Comparison of ENCODE assay signal across 8 cellular contexts in the genomic region with DNA sequence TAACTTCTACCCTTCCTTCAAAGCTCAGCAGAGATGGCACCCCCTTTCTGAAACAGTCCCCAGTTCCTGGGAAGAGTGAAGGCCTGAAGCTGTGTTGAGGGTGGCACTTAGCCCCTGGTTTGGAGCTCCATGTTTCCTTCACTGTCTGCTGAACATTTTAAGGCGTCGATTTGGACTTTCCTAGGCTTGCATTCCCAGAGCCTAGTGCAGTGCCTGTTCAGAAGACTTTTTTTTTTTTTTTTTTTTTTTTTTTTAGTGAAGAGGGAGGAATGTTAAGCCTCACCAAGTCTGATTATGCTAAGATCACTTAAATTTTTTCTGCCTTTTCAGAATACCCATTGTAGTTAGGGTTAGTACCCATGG.
DNase-seq lines count a peak whose midpoint lies in the region; ATAC-seq and TF ChIP-seq lines count a peak whose summit lies in the region.
"Had no signal": no experiment of that assay in that cellular context is flagged by ENCODE, and none has a peak within 500 bp of the region (broad histone marks: within the 10 kb centered on the region; RNA-seq: fewer than 3 reads in every experiment).

No MANE protein-coding gene starts in this region.

- H3K79me2 ChIP-seq in Karpas-422 (ENCODE audit: low read length) (no peaks in the 10 kb centered on the region), neural progenitor cell (ENCODE audit: low read depth) (no peaks in the 10 kb centered on the region)

- H3K36me3 Mint-ChIP-seq in activated naive CD8-positive, alpha-beta T cell treated with anti-CD3 and anti-CD28 coated beads, Interleukin-2, amount 50 U/mL, for 24 hours (ENCODE audit: low read depth): no peaks in the 10 kb centered on the region
- peaks cover 3% of the 10 kb centered on the region for H3K36me3 Mint-ChIP-seq in neural progenitor cell

- in situ Hi-C loops in Caki2 (cut with HindIII; ENCODE audit: low pct_unique_long_range_greater_than_20kb, low sequenced_read_pairs): no loop called here

- no peak for TF ChIP-seq POLR2A in upper lobe of left lung (IDR thresholded peaks at IDR 0.05)

- H3K4me2 ChIP-seq in Karpas-422 (ENCODE audit: low read depth, low read length, poor library complexity, severe bottlenecking) (peak overlapping the region; percentile 60), neural progenitor cell (no peak overlapping the region)

- H3F3A ChIP-seq in neural progenitor cell (ENCODE audit: low read depth): no peaks in the 10 kb centered on the region

- WGBS in upper lobe of left lung, 2 donors: 95 to 98% methylated on average over 2 of the region's 2 CpGs

- H3K4me3 ChIP-seq in Karpas-422 (ENCODE audit: low read length) (no peak overlapping the region), neural progenitor cell (no peak overlapping the region), upper lobe of left lung (no peak overlapping the region)

- no peaks in the 10 kb centered on the region for H3K9me2 ChIP-seq in Karpas-422 (replicated peaks; ENCODE audit: insufficient read depth, low read length)

- DNase-seq in Caki2 (ENCODE audit: low read depth): peak; percentile 62
- DNase-seq in Karpas-422: no peak
- no peak for DNase-seq in activated naive CD8-positive, alpha-beta T cell treated with anti-CD3 and anti-CD28 coated beads, Interleukin-2, amount 50 U/mL, for 24 hours
- DNase-seq in neural progenitor cell (ENCODE audit: low spot score): no peak
- no peak for DNase-seq in upper lobe of left lung
- DNase-seq in NCI-H345 (lab: John Stamatoyannopoulos, UW): no peak
- DNase-seq: NCI-H187 had no signal

- H3K27me3 ChIP-seq in Karpas-422 (ENCODE audit: low read length) (no peaks in the 10 kb centered on the region), neural progenitor cell (no peaks in the 10 kb centered on the region), upper lobe of left lung (no peaks in the 10 kb centered on the region)

- H3K9me3 ChIP-seq in Karpas-422 (ENCODE audit: low read length): no peaks in the 10 kb centered on the region
- H3K9me3 ChIP-seq in neural progenitor cell (ENCODE audit: low read depth): no peaks in the 10 kb centered on the region
- no peaks in the 10 kb centered on the region for H3K9me3 ChIP-seq in upper lobe of left lung

- no peak for TF ChIP-seq EP300 in upper lobe of left lung (IDR thresholded peaks at IDR 0.05)

- H3K4me3 Mint-ChIP-seq in activated naive CD8-positive, alpha-beta T cell treated with anti-CD3 and anti-CD28 coated beads, Interleukin-2, amount 50 U/mL, for 24 hours: peak overlapping the region; percentile 40
- no peak overlapping the region for H3K4me3 Mint-ChIP-seq in neural progenitor cell

- no peak overlapping the region for H2AFZ ChIP-seq in Karpas-422 (ENCODE audit: low read length)
- H2AFZ ChIP-seq in neural progenitor cell (replicated peaks): no peak overlapping the region

- H3K9me3 Mint-ChIP-seq in activated naive CD8-positive, alpha-beta T cell treated with anti-CD3 and anti-CD28 coated beads, Interleukin-2, amount 50 U/mL, for 24 hours: peaks cover 4% of the 10 kb centered on the region
- peaks cover 3% of the 10 kb centered on the region for H3K9me3 Mint-ChIP-seq in neural progenitor cell

- no peak for ATAC-seq in activated naive CD8-positive, alpha-beta T cell treated with anti-CD3 and anti-CD28 coated beads, Interleukin-2, amount 50 U/mL, for 24 hours
- ATAC-seq in upper lobe of left lung (ENCODE audit: low FRiP score in 2 of 2): no peak
- no peak for ATAC-seq in GM21528 (IDR thresholded peaks at IDR 0.05; ENCODE audit: low FRiP score, unreplicated experiment)

- peaks cover 19% of the 10 kb centered on the region for H3K4me1 ChIP-seq in Karpas-422 (ENCODE audit: low read length)
- H3K4me1 ChIP-seq in neural progenitor cell: no peaks in the 10 kb centered on the region
- H3K4me1 ChIP-seq in upper lobe of left lung: peaks cover 13 to 28% (median 24%) of the 10 kb centered on the region in 4 donors

- peaks cover 57% of the 10 kb centered on the region for H3K4me1 Mint-ChIP-seq in activated naive CD8-positive, alpha-beta T cell treated with anti-CD3 and anti-CD28 coated beads, Interleukin-2, amount 50 U/mL, for 24 hours
- peaks cover 23% of the 10 kb centered on the region for H3K4me1 Mint-ChIP-seq in neural progenitor cell

- no peak overlapping the region for H3K9ac ChIP-seq in Karpas-422 (ENCODE audit: low read length)
- no peak overlapping the region for H3K9ac ChIP-seq in neural progenitor cell

- H3K27ac Mint-ChIP-seq in activated naive CD8-positive, alpha-beta T cell treated with anti-CD3 and anti-CD28 coated beads, Interleukin-2, amount 50 U/mL, for 24 hours: peak overlapping the region; percentile 71
- peak overlapping the region; percentile 74 for H3K27ac Mint-ChIP-seq in neural progenitor cell

- no peak for TF ChIP-seq CTCF in neural progenitor cell (IDR thresholded peaks at IDR 0.05)
- TF ChIP-seq CTCF in upper lobe of left lung (IDR thresholded peaks at IDR 0.05): no peak

- no peaks in the 10 kb centered on the region for H3K36me3 ChIP-seq in Karpas-422 (ENCODE audit: insufficient read depth, low read length)
- no peaks in the 10 kb centered on the region for H3K36me3 ChIP-seq in neural progenitor cell
- no peaks in the 10 kb centered on the region for H3K36me3 ChIP-seq in upper lobe of left lung

- no peaks in the 10 kb centered on the region for H3K27me3 Mint-ChIP-seq in activated naive CD8-positive, alpha-beta T cell treated with anti-CD3 and anti-CD28 coated beads, Interleukin-2, amount 50 U/mL, for 24 hours
- peaks cover 2% of the 10 kb centered on the region for H3K27me3 Mint-ChIP-seq in neural progenitor cell (ENCODE audit: insufficient read depth, low read depth)

- H3K27ac ChIP-seq in Karpas-422 (ENCODE audit: low read length) (peak overlapping the region; percentile 62; the same call in 1 of the 2 replicates), neural progenitor cell (no peak overlapping the region), upper lobe of left lung (peak overlapping the region in 1 of 4 donors; percentile 61)

- no peaks in the 10 kb centered on the region for H4K20me1 ChIP-seq in Karpas-422 (ENCODE audit: insufficient read depth, low read depth, low read length)
- no peaks in the 10 kb centered on the region for H4K20me1 ChIP-seq in neural progenitor cell (ENCODE audit: low read depth)
